In the genomic region with DNA sequence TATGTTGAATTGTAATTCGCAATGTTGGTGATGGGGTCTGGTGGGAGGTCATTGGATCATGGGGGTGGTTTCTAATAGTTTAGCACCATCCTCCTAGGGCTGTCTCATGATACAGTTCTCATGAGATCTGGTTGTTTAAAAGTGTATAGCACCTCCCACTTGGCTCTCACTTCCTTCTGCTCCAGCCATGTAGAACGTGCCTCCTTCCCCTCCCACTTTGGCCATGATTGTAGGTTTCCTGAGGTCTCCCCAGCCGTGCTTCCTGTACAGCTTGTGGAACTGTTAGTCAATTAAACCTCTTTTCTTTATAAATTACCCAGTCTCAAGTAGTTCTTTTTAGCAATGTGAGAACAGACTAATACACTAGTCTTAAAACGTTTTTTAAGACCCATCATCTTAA, we compare ENCODE assay signal across 34 cellular contexts. TPM values are rescaled to one million over a fixed set of nuclear protein-coding genes. Genes with fewer than 3 reads are reported as not detected.
"Had no signal": no experiment of that assay in that cellular context is flagged by ENCODE, and none has a peak within 500 bp of the region (broad histone marks: within the 10 kb centered on the region; RNA-seq: fewer than 3 reads in every experiment).

No MANE protein-coding gene starts in this region.

- H3K4me1 ChIP-seq: ascending aorta, breast epithelium, colonic mucosa, foreskin keratinocyte, gastrocnemius medialis, heart right ventricle had no signal

- H3K36me3 ChIP-seq: ascending aorta, breast epithelium, cardiac muscle cell, colonic mucosa, gastrocnemius medialis, heart right ventricle had no signal

- H3K4me3 ChIP-seq: ascending aorta, breast epithelium, cardiac muscle cell, colonic mucosa, dorsolateral prefrontal cortex, gastrocnemius medialis, heart right ventricle, hepatocyte had no signal

- DNase-seq: activated CD4-positive, alpha-beta memory T cell treated with anti-CD3 and anti-CD28 coated beads for 36 hours; activated CD4-positive, alpha-beta T cell treated with anti-CD3 and anti-CD28 coated beads for 36 hours; activated CD4-positive, alpha-beta T cell treated with anti-CD3 and anti-CD28 coated beads, Interleukin-2, amount 10 ng/mL, durations not matched to agents 24 days and 14 days; activated CD4-positive, CD25-positive, alpha-beta regulatory T cell; activated CD4-positive, CD25-positive, alpha-beta regulatory T cell treated with anti-CD3 and anti-CD28 coated beads, Interleukin-2, amount 50 U/mL, for 72 hours; activated CD8-positive, alpha-beta memory T cell treated with anti-CD3 and anti-CD28 coated beads, Interleukin-2, amount 10 ng/mL, durations not matched to agents 7 days and 5 days; activated CD8-positive, alpha-beta memory T cell treated with anti-CD3 and anti-CD28 coated beads, Interleukin-2, amount 50 U/mL, for 4 hours; activated CD8-positive, alpha-beta T cell treated with anti-CD3 and anti-CD28 coated beads, Interleukin-2, amount 10 ng/mL, durations not matched to agents 7 days and 5 days; activated effector memory CD4-positive, alpha-beta T cell treated with anti-CD3 and anti-CD28 coated beads, Interleukin-2, amount 50 U/mL, for 16 hours; activated naive CD4-positive, alpha-beta T cell treated with anti-CD3 and anti-CD28 coated beads for 36 hours; activated naive CD8-positive, alpha-beta T cell treated with anti-CD3 and anti-CD28 coated beads, Interleukin-2, amount 10 ng/mL, durations not matched to agents 7 days and 5 days; activated T-cell treated with anti-CD3 and anti-CD28 coated beads, Interleukin-2, amount 50 U/mL, for 1 hour; activated T-cell treated with anti-CD3 and anti-CD28 coated beads, Interleukin-2, amount 50 U/mL, for 48 hours; central memory CD4-positive, alpha-beta T cell; cerebellar nuclear complex; colonic mucosa; dorsolateral prefrontal cortex; effector memory CD4-positive, alpha-beta T cell; endodermal cell; foreskin keratinocyte; gastrocnemius medialis; heart right ventricle; T-helper 17 cell; T1000 had no signal

- H3K79me2 ChIP-seq: hepatocyte had no signal

- H3K4me2 ChIP-seq: hepatocyte had no signal

- ATAC-seq: activated CD4-positive, alpha-beta T cell treated with anti-CD3 and anti-CD28 coated beads for 36 hours; activated CD8-positive, alpha-beta memory T cell treated with anti-CD3 and anti-CD28 coated beads, Interleukin-2, amount 10 ng/mL, durations not matched to agents 7 days and 5 days; activated CD8-positive, alpha-beta T cell treated with anti-CD3 and anti-CD28 coated beads, Interleukin-2, amount 10 ng/mL, durations not matched to agents 7 days and 5 days; esophagus mucosa; foreskin keratinocyte; gastrocnemius medialis; heart right ventricle; T-helper 17 cell had no signal

- H3K9me3 ChIP-seq: ascending aorta, colonic mucosa, gastrocnemius medialis had no signal

- H2AFZ ChIP-seq: hepatocyte had no signal

- H3K27me3 ChIP-seq: ascending aorta, breast epithelium, cardiac muscle cell, colonic mucosa, dorsolateral prefrontal cortex, gastrocnemius medialis, hepatocyte had no signal

- H3K27ac ChIP-seq: ascending aorta, breast epithelium, cardiac muscle cell, colonic mucosa, dorsolateral prefrontal cortex, foreskin keratinocyte, gastrocnemius medialis, heart right ventricle, hepatocyte had no signal

RNA-seq across cellular contexts. Expression of gene HECW1, which starts 15.6 kb away (rescaled TPM):
- total RNA-seq: activated CD4-positive, alpha-beta memory T cell treated with anti-CD3 and anti-CD28 coated beads for 36 hours; activated CD4-positive, alpha-beta T cell treated with anti-CD3 and anti-CD28 coated beads for 36 hours; activated CD4-positive, alpha-beta T cell treated with anti-CD3 and anti-CD28 coated beads, Interleukin-2, amount 10 ng/mL, durations not matched to agents 24 days and 14 days; activated CD8-positive, alpha-beta memory T cell treated with anti-CD3 and anti-CD28 coated beads for 36 hours; activated CD8-positive, alpha-beta memory T cell treated with anti-CD3 and anti-CD28 coated beads, Interleukin-2, amount 10 ng/mL, durations not matched to agents 7 days and 5 days; activated CD8-positive, alpha-beta T cell treated with anti-CD3 and anti-CD28 coated beads, Interleukin-2, amount 10 ng/mL, durations not matched to agents 7 days and 5 days; activated naive CD4-positive, alpha-beta T cell treated with anti-CD3 and anti-CD28 coated beads for 36 hours; activated naive CD8-positive, alpha-beta T cell treated with anti-CD3 and anti-CD28 coated beads, Interleukin-2, amount 10 ng/mL, durations not matched to agents 7 days and 5 days; activated T-helper 1 cell treated with anti-CD3 and anti-CD28 coated beads, Interleukin-12 subunit alpha, Interleukin-12 subunit beta, Interleukin-2, Interleukin-4 antibody, amounts not matched to agents 30 ng/mL and 10 ng/mL and 1 ng/mL, durations not matched to agents 14 hours and 24 hours and 36 hours; activated T-helper 2 cell treated with anti-CD3 and anti-CD28 coated beads, Interferon-gamma antibody, Interleukin-2, Interleukin-4, amounts not matched to agents 10 μg/mL and 5 μg/mL and 100 μg/mL, durations not matched to agents 14 hours and 24 hours and 36 hours; ascending aorta; epithelial cell of proximal tubule; foreskin keratinocyte; glomerular endothelial cell; T-helper 17 cell had no signal
